ENCODE assay signal across 34 cellular contexts in the genomic region with DNA sequence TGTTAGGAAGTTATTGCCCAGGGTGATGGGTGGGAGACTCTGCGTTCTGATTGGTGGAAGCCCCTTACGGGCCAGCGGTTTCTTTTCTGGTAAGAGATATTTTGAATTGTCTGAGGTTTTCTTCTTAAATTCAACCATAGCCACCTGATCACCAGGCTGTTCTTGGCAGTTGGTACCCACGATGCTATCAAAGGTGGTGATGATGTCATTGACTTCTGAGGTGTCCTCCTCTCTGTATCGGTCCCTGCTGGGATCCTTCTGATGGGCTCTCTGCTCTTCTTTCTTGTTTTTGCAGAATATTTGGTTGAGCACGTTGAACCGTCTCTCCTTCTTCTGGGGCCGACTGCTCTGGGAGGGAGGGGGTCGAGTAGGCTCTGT.
"Had no signal": no experiment of that assay in that cellular context is flagged by ENCODE, and none has a peak within 500 bp of the region (broad histone marks: within the 10 kb centered on the region; RNA-seq: fewer than 3 reads in every experiment).

No MANE protein-coding gene starts in this region.

- H3K27ac ChIP-seq: breast epithelium, gastrocnemius medialis, neural progenitor cell, parathyroid adenoma, psoas muscle, suprapubic skin, tibial artery, WERI-Rb-1 had no signal

- H3K36me3 ChIP-seq: breast epithelium, gastrocnemius medialis, neural progenitor cell, suprapubic skin, tibial artery had no signal

- H3K9ac ChIP-seq: neural progenitor cell, parathyroid adenoma had no signal

- H3K4me2 ChIP-seq: neural progenitor cell had no signal

- ATAC-seq: activated CD4-positive, CD25-positive, alpha-beta regulatory T cell treated with anti-CD3 and anti-CD28 coated beads, Interleukin-2, amount 50 U/mL, for 24 hours; activated naive CD8-positive, alpha-beta T cell treated with anti-CD3 and anti-CD28 coated beads, Interleukin-2, amount 50 U/mL, for 24 hours; gastrocnemius medialis; left cardiac atrium; left ventricle myocardium superior; psoas muscle; stimulated activated memory B cell treated with anti-CD40 and anti-IgM and Interleukin-4, amounts not matched to agents 10 μg/mL and 1 μg/mL and 100 μg/mL, for 72 hours had no signal

- H3K27me3 ChIP-seq: breast epithelium, gastrocnemius medialis, neural progenitor cell, suprapubic skin, tibial artery had no signal

- H3K4me1 Mint-ChIP-seq: neural progenitor cell; stimulated activated memory B cell treated with anti-CD40 and anti-IgM and Interleukin-4, amounts not matched to agents 10 μg/mL and 1 μg/mL and 100 μg/mL, for 72 hours had no signal

- H3K4me3 ChIP-seq: breast epithelium, gastrocnemius medialis, neural progenitor cell, psoas muscle, smooth muscle cell, suprapubic skin, tibial artery had no signal

- H3K79me2 ChIP-seq: parathyroid adenoma had no signal

- H3K36me3 Mint-ChIP-seq: naive thymus-derived CD8-positive, alpha-beta T cell; neural progenitor cell; stimulated activated memory B cell treated with anti-CD40 and anti-IgM and Interleukin-4, amounts not matched to agents 10 μg/mL and 1 μg/mL and 100 μg/mL, for 72 hours had no signal

- H3K9me3 Mint-ChIP-seq: activated CD4-positive, alpha-beta memory T cell treated with anti-CD3 and anti-CD28 coated beads, Interleukin-2, amount 10 ng/mL, durations not matched to agents 7 days and 5 days; activated CD4-positive, alpha-beta T cell treated with anti-CD3 and anti-CD28 coated beads, Interleukin-2, amount 10 ng/mL, durations not matched to agents 24 days and 14 days; activated naive CD8-positive, alpha-beta T cell treated with anti-CD3 and anti-CD28 coated beads, Interleukin-2, amount 50 U/mL, for 24 hours; activated T-cell treated with anti-CD3 and anti-CD28 coated beads, Interleukin-2, amount 50 U/mL, for 24 hours; dendritic cell treated with granulocyte-macrophage colony-stimulating factor and Interleukin-4, amounts not matched to agents 40 ng/mL and 50 ng/mL, for 4 days; naive thymus-derived CD8-positive, alpha-beta T cell; neural progenitor cell; stimulated activated memory B cell treated with anti-CD40 and anti-IgM and Interleukin-4, amounts not matched to agents 10 μg/mL and 1 μg/mL and 100 μg/mL, for 72 hours had no signal

- FAIRE-seq: endometrium, keratinocyte had no signal

- DNase-seq: activated CD4-positive, alpha-beta memory T cell treated with anti-CD3 and anti-CD28 coated beads, Interleukin-2, amount 10 ng/mL, durations not matched to agents 7 days and 5 days; activated CD4-positive, alpha-beta T cell treated with anti-CD3 and anti-CD28 coated beads, Interleukin-2, amount 10 ng/mL, durations not matched to agents 24 days and 14 days; activated CD8-positive, alpha-beta memory T cell treated with anti-CD3 and anti-CD28 coated beads, Interleukin-2, amount 50 U/mL, for 48 hours; activated gamma-delta T cell; activated naive CD4-positive, alpha-beta T cell treated with anti-CD3 and anti-CD28 coated beads, Interleukin-2, amount 50 U/mL, for 16 hours; activated naive CD8-positive, alpha-beta T cell treated with anti-CD3 and anti-CD28 coated beads, Interleukin-2, amount 50 U/mL, for 24 hours; activated T-cell treated with anti-CD3 and anti-CD28 coated beads, Interleukin-2, amount 50 U/mL, for 24 hours; amygdala; central memory CD4-positive, alpha-beta T cell; effector CD4-positive, alpha-beta T cell; gastrocnemius medialis; glutamatergic neuron; left cardiac atrium; left ventricle myocardium superior; midbrain; naive thymus-derived CD8-positive, alpha-beta T cell; occipital lobe; psoas muscle; stimulated activated CD4-positive, alpha-beta T cell treated with anti-CD3 and anti-CD28 coated beads, Interleukin-1b, Interleukin-23, amount 100 ng/mL, for 48 hours; stimulated activated CD4-positive, alpha-beta T cell treated with anti-CD3 and anti-CD28 coated beads, Interleukin-4, amount 100 ng/mL, for 4 hours; stimulated activated CD8-positive, alpha-beta memory T cell treated with anti-CD3 and anti-CD28 coated beads, Interleukin-4, amount 100 ng/mL, for 48 hours; T1000; tibial artery; WERI-Rb-1 had no signal

- H3K9me3 ChIP-seq: breast epithelium, gastrocnemius medialis, psoas muscle, suprapubic skin, tibial artery had no signal

- H3K27ac Mint-ChIP-seq: activated CD4-positive, alpha-beta memory T cell treated with anti-CD3 and anti-CD28 coated beads, Interleukin-2, amount 10 ng/mL, durations not matched to agents 7 days and 5 days; activated CD4-positive, alpha-beta T cell treated with anti-CD3 and anti-CD28 coated beads, Interleukin-2, amount 10 ng/mL, durations not matched to agents 24 days and 14 days; activated naive CD8-positive, alpha-beta T cell treated with anti-CD3 and anti-CD28 coated beads, Interleukin-2, amount 50 U/mL, for 24 hours; activated T-cell treated with anti-CD3 and anti-CD28 coated beads, Interleukin-2, amount 50 U/mL, for 24 hours; dendritic cell treated with granulocyte-macrophage colony-stimulating factor and Interleukin-4, amounts not matched to agents 40 ng/mL and 50 ng/mL, for 4 days; neural progenitor cell; stimulated activated memory B cell treated with anti-CD40 and anti-IgM and Interleukin-4, amounts not matched to agents 10 μg/mL and 1 μg/mL and 100 μg/mL, for 72 hours had no signal

- H3K4me1 ChIP-seq: breast epithelium, gastrocnemius medialis, neural progenitor cell, parathyroid adenoma, psoas muscle, suprapubic skin, tibial artery had no signal

- H2AFZ ChIP-seq: neural progenitor cell, parathyroid adenoma had no signal

- H3K4me3 Mint-ChIP-seq: activated CD4-positive, alpha-beta memory T cell treated with anti-CD3 and anti-CD28 coated beads, Interleukin-2, amount 10 ng/mL, durations not matched to agents 7 days and 5 days; activated CD4-positive, alpha-beta T cell treated with anti-CD3 and anti-CD28 coated beads, Interleukin-2, amount 10 ng/mL, durations not matched to agents 24 days and 14 days; activated naive CD8-positive, alpha-beta T cell treated with anti-CD3 and anti-CD28 coated beads, Interleukin-2, amount 50 U/mL, for 24 hours; activated T-cell treated with anti-CD3 and anti-CD28 coated beads, Interleukin-2, amount 50 U/mL, for 24 hours; dendritic cell treated with granulocyte-macrophage colony-stimulating factor and Interleukin-4, amounts not matched to agents 40 ng/mL and 50 ng/mL, for 4 days; naive thymus-derived CD8-positive, alpha-beta T cell; neural progenitor cell; stimulated activated memory B cell treated with anti-CD40 and anti-IgM and Interleukin-4, amounts not matched to agents 10 μg/mL and 1 μg/mL and 100 μg/mL, for 72 hours had no signal

- H3K27me3 Mint-ChIP-seq: activated CD4-positive, alpha-beta memory T cell treated with anti-CD3 and anti-CD28 coated beads, Interleukin-2, amount 10 ng/mL, durations not matched to agents 7 days and 5 days; activated CD4-positive, alpha-beta T cell treated with anti-CD3 and anti-CD28 coated beads, Interleukin-2, amount 10 ng/mL, durations not matched to agents 24 days and 14 days; activated naive CD8-positive, alpha-beta T cell treated with anti-CD3 and anti-CD28 coated beads, Interleukin-2, amount 50 U/mL, for 24 hours; activated T-cell treated with anti-CD3 and anti-CD28 coated beads, Interleukin-2, amount 50 U/mL, for 24 hours; dendritic cell treated with granulocyte-macrophage colony-stimulating factor and Interleukin-4, amounts not matched to agents 40 ng/mL and 50 ng/mL, for 4 days; naive thymus-derived CD8-positive, alpha-beta T cell had no signal
